In the genomic region with DNA sequence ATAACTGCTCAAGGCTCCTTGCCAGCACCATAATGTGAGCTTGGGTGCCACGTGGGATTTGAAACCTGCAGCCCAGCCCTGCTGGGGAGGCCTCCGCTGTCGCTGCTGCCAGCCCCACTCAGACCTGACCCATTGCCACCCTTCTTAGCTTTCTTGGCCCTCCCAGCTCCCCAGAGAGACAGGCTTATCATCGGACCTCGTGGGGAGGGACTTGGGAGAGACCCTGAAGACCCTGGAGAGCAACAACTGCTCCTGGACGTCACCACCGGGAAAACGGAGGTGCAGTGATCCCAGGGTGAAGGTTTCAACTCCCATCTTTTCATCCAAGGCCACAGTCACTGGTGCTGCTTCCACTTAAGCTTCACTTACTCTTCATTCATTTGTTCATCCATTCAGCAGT, we compare ENCODE assay signal across 20 cellular contexts.
"Had no signal": no experiment of that assay in that cellular context is flagged by ENCODE, and none has a peak within 500 bp of the region (broad histone marks: within the 10 kb centered on the region; RNA-seq: fewer than 3 reads in every experiment).

No MANE protein-coding gene starts in this region.

- H3K36me3 ChIP-seq: esophagus squamous epithelium, gastroesophageal sphincter, left ventricle myocardium inferior, tibial artery, upper lobe of left lung, uterus had no signal

- H3K36me3 Mint-ChIP-seq: naive B cell had no signal

- H3K27ac Mint-ChIP-seq: dendritic cell treated with granulocyte-macrophage colony-stimulating factor and Interleukin-4, amounts not matched to agents 40 ng/mL and 50 ng/mL, for 4 days; effector memory CD8-positive, alpha-beta T cell; naive B cell; nephron had no signal

- H3K9me3 Mint-ChIP-seq: dendritic cell treated with granulocyte-macrophage colony-stimulating factor and Interleukin-4, amounts not matched to agents 40 ng/mL and 50 ng/mL, for 4 days; effector memory CD8-positive, alpha-beta T cell; naive B cell; nephron had no signal

- H3K4me3 ChIP-seq: esophagus squamous epithelium, gastroesophageal sphincter, left ventricle myocardium inferior, lung, psoas muscle, tibial artery, upper lobe of left lung, uterus had no signal

- H3K9me3 ChIP-seq: esophagus squamous epithelium, gastroesophageal sphincter, left ventricle myocardium inferior, psoas muscle, tibial artery, upper lobe of left lung, uterus had no signal

- DNase-seq: effector memory CD8-positive, alpha-beta T cell; esophagus squamous epithelium; foreskin fibroblast; glutamatergic neuron; left ventricle myocardium inferior; mesenchymal stem cell; naive B cell; psoas muscle; right cardiac atrium; small intestine; stimulated activated CD4-positive, alpha-beta T cell treated with anti-CD3 and anti-CD28 coated beads, Interleukin-2, amount 100 ng/mL, for 48 hours; stimulated activated naive CD8-positive, alpha-beta T cell treated with anti-CD3 and anti-CD28 coated beads, Interleukin-15, Interleukin-2, amounts not matched to agents 100 U/mL and 50 U/mL, for 24 hours; upper lobe of left lung; uterus had no signal

- H3K27ac ChIP-seq: epithelial cell of prostate, esophagus squamous epithelium, gastroesophageal sphincter, left ventricle myocardium inferior, psoas muscle, tibial artery, upper lobe of left lung, uterus had no signal

- H3K27me3 ChIP-seq: uterus had no signal

- H3K4me1 ChIP-seq: esophagus squamous epithelium, gastroesophageal sphincter, left ventricle myocardium inferior, psoas muscle, tibial artery, upper lobe of left lung, uterus had no signal

- H3K4me1 Mint-ChIP-seq: nephron had no signal

- ATAC-seq: effector memory CD8-positive, alpha-beta T cell; gastroesophageal sphincter; psoas muscle; right cardiac atrium; stimulated activated naive CD8-positive, alpha-beta T cell treated with anti-CD3 and anti-CD28 coated beads, Interleukin-15, Interleukin-2, amounts not matched to agents 100 U/mL and 50 U/mL, for 24 hours had no signal

- H3K4me3 Mint-ChIP-seq: dendritic cell treated with granulocyte-macrophage colony-stimulating factor and Interleukin-4, amounts not matched to agents 40 ng/mL and 50 ng/mL, for 4 days; effector memory CD8-positive, alpha-beta T cell; naive B cell; nephron had no signal
